In genomic region chr15:40754574-40754882, GRCh38 we compare ENCODE assay signal across 7 cellular contexts. TPM values are rescaled to one million over a fixed set of nuclear protein-coding genes. Genes with fewer than 3 reads are reported as not detected.
A peak's percentile ranks its signal among the peaks of the same experiment; 100 is the strongest.
DNase-seq lines count a peak whose midpoint lies in the region; ATAC-seq, FAIRE-seq and TF ChIP-seq lines count a peak whose summit lies in the region.

No MANE protein-coding gene starts in this region.

- H3K4me1 ChIP-seq in K562 (replicated peaks in 1 of 2; ENCODE audit: control insufficient read depth in 2 of 2, insufficient read depth in 2 of 2, low read length in 2 of 2) (peaks cover 36 to 43% of the 10 kb centered on the region in 2 experiments), keratinocyte (ENCODE audit: control insufficient read depth, extremely low read depth, insufficient read depth, low read length) (peaks cover 11% of the 10 kb centered on the region), stomach (peaks cover 18 to 41% (median 30%) of the 10 kb centered on the region in 4 donors)

- TF ChIP-seq EP300 in K562 (IDR thresholded peaks at IDR 0.05; ENCODE audit: low read length) (no peak), stomach (IDR thresholded peaks at IDR 0.05) (no peak)

- BruUV-seq in K562 (replicated peaks; lab: Mats Ljungman, UMichigan) = no TSS peak

- H2AFZ ChIP-seq in K562 (ENCODE audit: low read depth, low read length) = peak overlapping the region; percentile 90
- H2AFZ ChIP-seq in keratinocyte (ENCODE audit: control insufficient read depth, low read length) = peak overlapping the region; percentile 91

- H3K4me3 ChIP-seq in K562 = peak overlapping the region; percentile 99
- H3K4me3 ChIP-seq in keratinocyte (ENCODE audit: control insufficient read depth in 2 of 3, extremely low read depth in 1 of 3, insufficient read depth in 2 of 3, low read depth in 1 of 3, low read length in 3 of 3) = peak overlapping the region; percentile 84 to 98 (median 93)
- H3K4me3 ChIP-seq in stomach = peak overlapping the region; percentile 70 to 93 (median 82)

- H3K36me3 ChIP-seq in K562 (ENCODE audit: control insufficient read depth, insufficient read depth, low read length) (peaks cover 40% of the 10 kb centered on the region), keratinocyte (ENCODE audit: control insufficient read depth in 2 of 2, extremely low read depth in 1 of 2, insufficient read depth in 2 of 2, low read length in 2 of 2) (peaks cover 7 to 20% of the 10 kb centered on the region in 2 experiments), stomach (peaks cover 12 to 36% (median 27%) of the 10 kb centered on the region in 4 donors)

- no peak for TF ChIP-seq RAD21 in K562 (CRISPR knock-in tag; conservative IDR thresholded peaks at IDR 0.05 in 1 of 2, IDR thresholded peaks at IDR 0.05 in 1 of 2)

- no peak for FAIRE-seq in K562 (lab: Jason Lieb, UNC)
- FAIRE-seq in keratinocyte (lab: Jason Lieb, UNC) = no peak
- no peak for FAIRE-seq in GM12892 (lab: Jason Lieb, UNC)

- peak overlapping the region; percentile 88 to 95 for H3K9ac ChIP-seq in K562 (ENCODE audit: insufficient read depth in 1 of 2, low read depth in 2 of 2, low read length in 2 of 2)
- peak overlapping the region; percentile 88 for H3K9ac ChIP-seq in keratinocyte (ENCODE audit: control insufficient read depth, extremely low read depth, insufficient read depth, low read length)

- intact Hi-C loops in K562 (cut with micrococcal nuclease) = loop anchor here (10.0 kb wide), 1 partner anchor 190 kb away; the partner anchor contains the start of genes CCDC32 and RPUSD2
- intact Hi-C loops in stomach (cut with DNase I; ENCODE audit: low total_unique reads) = no loop called here

- DNase-seq in M059J (ENCODE audit: low read depth) (peak; percentile 19), K562 (ENCODE audit: extremely low read depth in 1 of 4, low spot score in 3 of 4) (peak in 2 of 4 experiments; percentile 28 to 43), keratinocyte (ENCODE audit: low read depth, low spot score) (no peak), stomach (peak; percentile 45), GM12892 (ENCODE audit: insufficient read length) (no peak)
- no peak for DNase-seq in activated CD4-positive, CD25-positive, alpha-beta regulatory T cell (lab: John Stamatoyannopoulos, UW)

- peaks cover 51% of the 10 kb centered on the region for H3K79me2 ChIP-seq in K562 (ENCODE audit: control insufficient read depth, insufficient read depth, low read length)
- peaks cover 34% of the 10 kb centered on the region for H3K79me2 ChIP-seq in keratinocyte (ENCODE audit: control insufficient read depth, insufficient read depth, low read length)

- no peak for TF ChIP-seq CTCF in K562 (IDR thresholded peaks at IDR 0.05 in 2 of 3, conservative IDR thresholded peaks at IDR 0.05 in 1 of 3; ENCODE audit: insufficient read depth in 2 of 3, low read depth in 1 of 3, low read length in 3 of 3)
- no peak for TF ChIP-seq CTCF in keratinocyte (optimal IDR thresholded peaks at IDR 0.05 in 1 of 3, IDR thresholded peaks at IDR 0.05 in 1 of 3, conservative IDR thresholded peaks at IDR 0.05 in 1 of 3; ENCODE audit: extremely low read depth in 1 of 3, insufficient read depth in 2 of 3, low read length in 3 of 3)
- no peak for TF ChIP-seq CTCF in stomach (IDR thresholded peaks at IDR 0.05)

- H3K9me1 ChIP-seq in K562 (ENCODE audit: control insufficient read depth, insufficient read depth, low read length) (no peaks in the 10 kb centered on the region), keratinocyte (ENCODE audit: control insufficient read depth, extremely low read depth, insufficient read depth, low read length) (no peaks in the 10 kb centered on the region)

- CTCF ChIA-PET in K562 (lab: Yijun Ruan, JAX; ENCODE audit: low intra/inter-chr PET ratio) = interaction anchor here (0.6 to 0.7 kb wide), 2 partner anchors 161 to 477 kb away, joined by 3 read pairs; no protein-coding TSS in a partner anchor

- H3K9me3 ChIP-seq in K562 (replicated peaks; ENCODE audit: control insufficient read depth, insufficient read depth, low read depth, low read length) = no peaks in the 10 kb centered on the region
- H3K9me3 ChIP-seq in keratinocyte (ENCODE audit: control insufficient read depth, low read depth, low read length) = no peaks in the 10 kb centered on the region
- H3K9me3 ChIP-seq in stomach = no peaks in the 10 kb centered on the region

- H3K4me2 ChIP-seq in K562 (ENCODE audit: insufficient read depth, low read length) = peak overlapping the region; percentile 83
- H3K4me2 ChIP-seq in keratinocyte (ENCODE audit: control insufficient read depth, extremely low read depth, insufficient read depth, low read depth, low read length) = peak overlapping the region; percentile 77

- dilution Hi-C loops in keratinocyte (cut with MboI; ENCODE audit: extremely low pct_ligation_motif_present, low sequenced_read_pairs) = no loop called here

- H4K20me1 ChIP-seq in K562 (replicated peaks; ENCODE audit: control insufficient read depth, insufficient read depth, low read length) (0 out of 2 replicates have a peak, but pooled peaks cover 4% of the 10 kb centered on the region), keratinocyte (ENCODE audit: control insufficient read depth, extremely low read depth, insufficient read depth, low read length) (no peaks in the 10 kb centered on the region)

- ATAC-seq in GM19397 (IDR thresholded peaks at IDR 0.05; ENCODE audit: unreplicated experiment) (peak; percentile 17), K562 (peak; percentile 53)

- in situ Hi-C loops in K562 (cut with MboI) = no loop called here

- H3K27me3 ChIP-seq in K562 (ENCODE audit: control insufficient read depth in 2 of 2, insufficient read depth in 2 of 2, low read length in 2 of 2) (no peaks in the 10 kb centered on the region), keratinocyte (ENCODE audit: control insufficient read depth, extremely low read depth, insufficient read depth, low read length) (no peaks in the 10 kb centered on the region), stomach (no peaks in the 10 kb centered on the region)

- 0% methylated on average over 22 of the region's 22 CpGs for WGBS in K562 (ENCODE audit: insufficient coverage, low coverage, missing lambda C conversion rate)
- WGBS in stomach, 5 donors = 0 to 1% (median 0%) methylated on average over 9 to 22 of the region's 22 CpGs

- TF ChIP-seq POLR2A in K562 (conservative IDR thresholded peaks at IDR 0.05) = no peak
- no peak for TF ChIP-seq POLR2A in stomach (IDR thresholded peaks at IDR 0.05)
- no peak for TF ChIP-seq POLR2A in GM12892 (IDR thresholded peaks at IDR 0.05; ENCODE audit: low read depth, low read length)

- H3K27ac ChIP-seq in K562 (ENCODE audit: extremely low read depth, low read depth, low read length) (peak overlapping the region; percentile 71), keratinocyte (ENCODE audit: control insufficient read depth, insufficient read depth, low read length) (peak overlapping the region; percentile 86), stomach (peak overlapping the region; percentile 85 to 91 (median 88))

- POLR2A ChIA-PET in K562 (lab: Yijun Ruan, JAX) = interaction anchor here (0.7 to 1.2 kb wide), 2 partner anchors 8 to 23 kb away, joined by 3 read pairs; no protein-coding TSS in a partner anchor

RNA-seq across cellular contexts. Expression of gene RMDN3, which starts 0.5 kb away (rescaled TPM):
- total RNA-seq in M059J (2014; rRNA removed; shearing (Covaris generic)) = 13.5 and 19.2 TPM in 2 replicates
- 63.2 and 82.7 TPM in 2 replicates for total RNA-seq in K562 (2011; cell fraction: chromatin; rRNA removed; ENCODE audit: low replicate concordance)
- 59.7 and 60.7 TPM in 2 replicates for total RNA-seq in K562 (2011; cell fraction: nucleolus; rRNA removed)
- 60.9 and 71.7 TPM in 2 replicates for total RNA-seq in K562 (2011; cell fraction: nucleoplasm; rRNA removed)
- total RNA-seq in K562 (2014; rRNA removed) = 25.9 and 33.8 TPM in 2 replicates
- 23.5 and 24.9 TPM in 2 replicates for total RNA-seq in K562 (2014; rRNA removed; fragmentation: Illumina TruSeq; extraction: Trizol)
- 25.4 and 26.4 TPM in 2 replicates for total RNA-seq in K562 (2015; rRNA removed; fragmentation: Illumina TruSeq; extraction: Trizol)
- total RNA-seq in K562 (2021) = 38.2 and 39.4 TPM in 2 replicates
- polyA plus RNA-seq in K562 (2011; rRNA removed) = 28.9 and 32.7 TPM in 2 replicates
- polyA plus RNA-seq in K562 (2011; cell fraction: cytosol; rRNA removed) = 22.9 and 23.4 TPM in 2 replicates
- 38.7 and 41.9 TPM in 2 replicates for polyA plus RNA-seq in K562 (2011; cell fraction: nucleus; rRNA removed)
- 32.4 and 38.8 TPM in 2 replicates for polyA plus RNA-seq in K562 (2012)
- polyA plus RNA-seq in K562 (2014; fragmentation: Illumina TruSeq; extraction: Trizol) = 31.4 and 33.3 TPM in 2 replicates
- polyA plus RNA-seq in K562 (2014; fragmentation: Nextera tagmentation; extraction: Ambion mirVana) = 1 to 10 TPM; 8.1 to 8.9 TPM
- polyA plus RNA-seq in K562 (2014; rRNA removed) = 35.7 and 36.4 TPM in 2 replicates
- polyA minus RNA-seq in K562 (2011; rRNA and poly(A)+ RNA removed) = 19.4 and 23.6 TPM in 2 replicates
- polyA minus RNA-seq in K562 (2011; cell fraction: cytosol; rRNA and poly(A)+ RNA removed) = 13.7 and 16.1 TPM in 2 replicates
- 13.3 and 25.8 TPM in 2 replicates for polyA minus RNA-seq in K562 (2011; cell fraction: nucleus; rRNA and poly(A)+ RNA removed)
- 22.2 to 23.0 TPM (median 22.2 TPM) in 3 replicates for polyA plus RNA-seq in keratinocyte
- polyA plus RNA-seq in keratinocyte (2011; ENCODE audit: low read depth) = 28.4 TPM
- 16.8 and 18.4 TPM in 2 replicates for polyA plus RNA-seq in keratinocyte (2011; cell fraction: cytosol; rRNA removed)
- polyA plus RNA-seq in keratinocyte (2011; cell fraction: nucleus; rRNA removed) = 46.3 and 51.4 TPM in 2 replicates
- polyA plus RNA-seq in keratinocyte (2012; ENCODE audit: low replicate concordance) = 22.8 and 24.5 TPM in 2 replicates
- polyA minus RNA-seq in keratinocyte = 9.7 to 20.6 TPM (median 13.9 TPM) in 3 replicates
- polyA minus RNA-seq in keratinocyte (2011; cell fraction: cytosol; rRNA and poly(A)+ RNA removed) = 21.9 TPM
- 16.2 and 19.2 TPM in 2 replicates for polyA minus RNA-seq in keratinocyte (2011; cell fraction: nucleus; rRNA and poly(A)+ RNA removed)
- total RNA-seq in stomach = 10 to 100 TPM in 4 of 5 donors, not detected in 1; 25.2 to 63.8 (median 48.2) TPM
- polyA plus RNA-seq in stomach = 10 to 100 TPM; 12.6 to 21.2 (median 15.0) TPM
- 19.9 TPM for polyA plus RNA-seq in GM12892 (2012; ENCODE audit: missing spikeins)

RNA-seq across cellular contexts. Expression of gene GCHFR, which starts 9.3 kb away (rescaled TPM):
- 42.0 and 45.9 TPM in 2 replicates for total RNA-seq in M059J (2014; rRNA removed; shearing (Covaris generic))
- 5.8 and 10.5 TPM in 2 replicates for total RNA-seq in K562 (2011; cell fraction: chromatin; rRNA removed; ENCODE audit: low replicate concordance)
- 15.2 and 19.6 TPM in 2 replicates for total RNA-seq in K562 (2011; cell fraction: nucleolus; rRNA removed)
- 9.9 and 10.0 TPM in 2 replicates for total RNA-seq in K562 (2011; cell fraction: nucleoplasm; rRNA removed)
- total RNA-seq in K562 (2014; rRNA removed) (81.2 and 83.5 TPM in 2 replicates), K562 (2014; rRNA removed; fragmentation: Illumina TruSeq; extraction: Trizol) (5.3 and 8.7 TPM in 2 replicates), K562 (2015; rRNA removed; fragmentation: Illumina TruSeq; extraction: Trizol) (28.2 and 30.0 TPM in 2 replicates), K562 (2021) (31.9 and 37.3 TPM in 2 replicates), stomach (10 to 100 TPM in 2 of 5 donors, 1 to 10 TPM in 1, not detected in 2; 1.3 to 13.6 (median 11.7) TPM)
- polyA plus RNA-seq in K562 (2011; rRNA removed) (20.8 and 33.6 TPM in 2 replicates), K562 (2014; fragmentation: Illumina TruSeq; extraction: Trizol) (16.0 and 25.7 TPM in 2 replicates), K562 (2014; fragmentation: Nextera tagmentation; extraction: Ambion mirVana) (10 to 100 TPM; 10.1 to 18.2 TPM), K562 (2014; rRNA removed) (55.2 and 75.1 TPM in 2 replicates), keratinocyte (1.6 to 3.1 TPM (median 2.7 TPM) in 3 replicates), stomach (10 to 100 TPM; 21.4 to 37.4 (median 29.3) TPM)
- polyA plus RNA-seq in K562 (2011; cell fraction: cytosol; rRNA removed) = 73.6 and 108 TPM in 2 replicates
- polyA plus RNA-seq in K562 (2011; cell fraction: nucleus; rRNA removed) = 19.7 and 25.2 TPM in 2 replicates
- polyA plus RNA-seq in K562 (2012) = 27.0 and 47.9 TPM in 2 replicates
- polyA minus RNA-seq in K562 (2011; rRNA and poly(A)+ RNA removed) = 4.2 and 5.4 TPM in 2 replicates
- polyA minus RNA-seq in K562 (2011; cell fraction: cytosol; rRNA and poly(A)+ RNA removed) = 9.0 and 17.8 TPM in 2 replicates
- 11.4 and 17.0 TPM in 2 replicates for polyA minus RNA-seq in K562 (2011; cell fraction: nucleus; rRNA and poly(A)+ RNA removed)
- 1.4 TPM for polyA plus RNA-seq in keratinocyte (2011; ENCODE audit: low read depth)
- polyA plus RNA-seq in keratinocyte (2011; cell fraction: cytosol; rRNA removed) = 0.86 and 2.8 TPM in 2 replicates
- polyA plus RNA-seq in keratinocyte (2011; cell fraction: nucleus; rRNA removed) = 0.60 and 0.92 TPM in 2 replicates
- polyA plus RNA-seq in keratinocyte (2012; ENCODE audit: low replicate concordance) = 4.1 and 4.7 TPM in 2 replicates
- 1.1 to 5.1 TPM in 2 of 3 replicates, not detected in the other for polyA minus RNA-seq in keratinocyte
- 13.0 TPM for polyA minus RNA-seq in keratinocyte (2011; cell fraction: cytosol; rRNA and poly(A)+ RNA removed)
- polyA minus RNA-seq in keratinocyte (2011; cell fraction: nucleus; rRNA and poly(A)+ RNA removed) = 0.74 and 1.5 TPM in 2 replicates
- polyA plus RNA-seq in GM12892 (2012; ENCODE audit: missing spikeins) = 24.7 TPM

RNA-seq across cellular contexts. Expression of gene C15orf62, which starts 15.3 kb away (rescaled TPM):
- total RNA-seq in M059J (2014; rRNA removed; shearing (Covaris generic)) = 0.05 and 0.49 TPM in 2 replicates
- 0.51 and 0.67 TPM in 2 replicates for total RNA-seq in K562 (2011; cell fraction: chromatin; rRNA removed; ENCODE audit: low replicate concordance)
- 0.39 and 0.50 TPM in 2 replicates for total RNA-seq in K562 (2011; cell fraction: nucleolus; rRNA removed)
- 0.22 TPM in 1 of 2 replicates, not detected in the other for total RNA-seq in K562 (2011; cell fraction: nucleoplasm; rRNA removed)
- 0.29 and 0.36 TPM in 2 replicates for total RNA-seq in K562 (2014; rRNA removed)
- total RNA-seq in K562 (2014; rRNA removed; fragmentation: Illumina TruSeq; extraction: Trizol) = 0.22 and 0.29 TPM in 2 replicates
- total RNA-seq in K562 (2015; rRNA removed; fragmentation: Illumina TruSeq; extraction: Trizol) = 0.57 and 0.76 TPM in 2 replicates
- 0.40 and 0.45 TPM in 2 replicates for total RNA-seq in K562 (2021)
- polyA plus RNA-seq in K562 (2011; rRNA removed) = 0.08 and 0.20 TPM in 2 replicates
- polyA plus RNA-seq in K562 (2011; cell fraction: cytosol; rRNA removed) = 0.12 and 0.15 TPM in 2 replicates
- polyA plus RNA-seq in K562 (2011; cell fraction: nucleus; rRNA removed) = 0.24 and 0.34 TPM in 2 replicates
- polyA plus RNA-seq in K562 (2012) = 1.0 and 2.9 TPM in 2 replicates
- 0.28 and 0.31 TPM in 2 replicates for polyA plus RNA-seq in K562 (2014; fragmentation: Illumina TruSeq; extraction: Trizol)
- polyA plus RNA-seq in K562 (2014; fragmentation: Nextera tagmentation; extraction: Ambion mirVana) = under 1 TPM in 1 of 2 experiments, not detected in 1; 0.01 TPM
- polyA plus RNA-seq in K562 (2014; rRNA removed) = 0.17 and 0.32 TPM in 2 replicates
- 0.28 and 0.36 TPM in 2 replicates for polyA minus RNA-seq in K562 (2011; rRNA and poly(A)+ RNA removed)
- polyA minus RNA-seq in K562 (2011; cell fraction: cytosol; rRNA and poly(A)+ RNA removed) = not detected in 2 replicates
- polyA minus RNA-seq in K562 (2011; cell fraction: nucleus; rRNA and poly(A)+ RNA removed) = 0.27 and 0.67 TPM in 2 replicates
- 0.09 to 0.15 TPM (median 0.14 TPM) in 3 replicates for polyA plus RNA-seq in keratinocyte
- polyA plus RNA-seq in keratinocyte (2011; ENCODE audit: low read depth) = 1.9 TPM
- 0.05 and 0.09 TPM in 2 replicates for polyA plus RNA-seq in keratinocyte (2011; cell fraction: cytosol; rRNA removed)
- 0.11 and 0.25 TPM in 2 replicates for polyA plus RNA-seq in keratinocyte (2011; cell fraction: nucleus; rRNA removed)
- polyA plus RNA-seq in keratinocyte (2012; ENCODE audit: low replicate concordance) = 0.42 and 5.3 TPM in 2 replicates
- polyA minus RNA-seq in keratinocyte = not detected in 3 replicates
- not detected for polyA minus RNA-seq in keratinocyte (2011; cell fraction: cytosol; rRNA and poly(A)+ RNA removed)
- 0.21 TPM in 1 of 2 replicates, not detected in the other for polyA minus RNA-seq in keratinocyte (2011; cell fraction: nucleus; rRNA and poly(A)+ RNA removed)
- total RNA-seq in stomach = 10 to 100 TPM in 1 of 5 donors, not detected in 4; 39.3 TPM
- polyA plus RNA-seq in stomach = 1 to 10 TPM in 1 of 3 donors, under 1 TPM in 2; 0.25 to 4.5 (median 0.31) TPM
- 1.2 TPM for polyA plus RNA-seq in GM12892 (2012; ENCODE audit: missing spikeins)

RNA-seq across cellular contexts. Expression of gene ZFYVE19, which starts 52.4 kb away (rescaled TPM):
- 45.9 and 60.7 TPM in 2 replicates for total RNA-seq in M059J (2014; rRNA removed; shearing (Covaris generic))
- total RNA-seq in K562 (2011; cell fraction: chromatin; rRNA removed; ENCODE audit: low replicate concordance) = 53.9 and 97.1 TPM in 2 replicates
- total RNA-seq in K562 (2011; cell fraction: nucleolus; rRNA removed) = 55.0 and 62.4 TPM in 2 replicates
- total RNA-seq in K562 (2011; cell fraction: nucleoplasm; rRNA removed) = 34.8 and 43.8 TPM in 2 replicates
- 13.1 and 20.8 TPM in 2 replicates for total RNA-seq in K562 (2014; rRNA removed)
- total RNA-seq in K562 (2014; rRNA removed; fragmentation: Illumina TruSeq; extraction: Trizol) = 7.9 and 13.1 TPM in 2 replicates
- 20.7 and 22.5 TPM in 2 replicates for total RNA-seq in K562 (2015; rRNA removed; fragmentation: Illumina TruSeq; extraction: Trizol)
- total RNA-seq in K562 (2021) = 18.2 and 19.9 TPM in 2 replicates
- polyA plus RNA-seq in K562 (2011; rRNA removed) = 27.1 and 35.2 TPM in 2 replicates
- 38.7 and 39.7 TPM in 2 replicates for polyA plus RNA-seq in K562 (2011; cell fraction: cytosol; rRNA removed)
- polyA plus RNA-seq in K562 (2011; cell fraction: nucleus; rRNA removed) = 105 TPM in 2 replicates
- 23.5 and 35.7 TPM in 2 replicates for polyA plus RNA-seq in K562 (2012)
- polyA plus RNA-seq in K562 (2014; fragmentation: Illumina TruSeq; extraction: Trizol) = 30.0 and 36.8 TPM in 2 replicates
- polyA plus RNA-seq in K562 (2014; fragmentation: Nextera tagmentation; extraction: Ambion mirVana) = 1 to 10 TPM; 1.5 to 3.6 TPM
- 23.4 and 23.5 TPM in 2 replicates for polyA plus RNA-seq in K562 (2014; rRNA removed)
- polyA minus RNA-seq in K562 (2011; rRNA and poly(A)+ RNA removed) = 22.6 and 25.2 TPM in 2 replicates
- 11.4 and 13.7 TPM in 2 replicates for polyA minus RNA-seq in K562 (2011; cell fraction: cytosol; rRNA and poly(A)+ RNA removed)
- 22.2 and 27.5 TPM in 2 replicates for polyA minus RNA-seq in K562 (2011; cell fraction: nucleus; rRNA and poly(A)+ RNA removed)
- 19.0 to 26.2 TPM (median 24.5 TPM) in 3 replicates for polyA plus RNA-seq in keratinocyte
- 15.2 TPM for polyA plus RNA-seq in keratinocyte (2011; ENCODE audit: low read depth)
- polyA plus RNA-seq in keratinocyte (2011; cell fraction: cytosol; rRNA removed) = 17.0 and 20.2 TPM in 2 replicates
- polyA plus RNA-seq in keratinocyte (2011; cell fraction: nucleus; rRNA removed) = 57.4 and 64.0 TPM in 2 replicates
- 14.6 and 15.8 TPM in 2 replicates for polyA plus RNA-seq in keratinocyte (2012; ENCODE audit: low replicate concordance)
- polyA minus RNA-seq in keratinocyte = 16.5 to 25.4 TPM (median 21.4 TPM) in 3 replicates
- polyA minus RNA-seq in keratinocyte (2011; cell fraction: cytosol; rRNA and poly(A)+ RNA removed) = 17.8 TPM
- polyA minus RNA-seq in keratinocyte (2011; cell fraction: nucleus; rRNA and poly(A)+ RNA removed) = 8.5 and 9.8 TPM in 2 replicates
- total RNA-seq in stomach = 10 to 100 TPM; 10.3 to 29.2 (median 18.7) TPM
- polyA plus RNA-seq in stomach = 10 to 100 TPM; 14.4 to 31.0 (median 28.3) TPM
- polyA plus RNA-seq in GM12892 (2012; ENCODE audit: missing spikeins) = 21.6 TPM

RNA-seq across cellular contexts. Expression of gene DNAJC17, which starts 52.7 kb away (rescaled TPM):
- 26.1 and 31.5 TPM in 2 replicates for total RNA-seq in M059J (2014; rRNA removed; shearing (Covaris generic))
- 52.2 and 75.8 TPM in 2 replicates for total RNA-seq in K562 (2011; cell fraction: chromatin; rRNA removed; ENCODE audit: low replicate concordance)
- 35.9 and 41.6 TPM in 2 replicates for total RNA-seq in K562 (2011; cell fraction: nucleolus; rRNA removed)
- 34.0 and 47.2 TPM in 2 replicates for total RNA-seq in K562 (2011; cell fraction: nucleoplasm; rRNA removed)
- total RNA-seq in K562 (2014; rRNA removed) (57.9 and 60.3 TPM in 2 replicates), K562 (2014; rRNA removed; fragmentation: Illumina TruSeq; extraction: Trizol) (39.5 and 44.2 TPM in 2 replicates), K562 (2015; rRNA removed; fragmentation: Illumina TruSeq; extraction: Trizol) (58.4 and 61.5 TPM in 2 replicates), K562 (2021) (31.2 and 41.0 TPM in 2 replicates), stomach (10 to 100 TPM; 11.0 to 64.2 (median 22.9) TPM)
- polyA plus RNA-seq in K562 (2011; rRNA removed) (33.8 and 37.9 TPM in 2 replicates), K562 (2014; fragmentation: Illumina TruSeq; extraction: Trizol) (51.3 and 68.6 TPM in 2 replicates), K562 (2014; fragmentation: Nextera tagmentation; extraction: Ambion mirVana) (1 to 10 TPM; 2.4 to 9.1 TPM), K562 (2014; rRNA removed) (66.6 and 79.4 TPM in 2 replicates), keratinocyte (27.0 to 55.9 TPM (median 35.3 TPM) in 3 replicates), stomach (10 to 100 TPM; 33.6 to 66.7 (median 53.9) TPM)
- 38.9 and 62.7 TPM in 2 replicates for polyA plus RNA-seq in K562 (2011; cell fraction: cytosol; rRNA removed)
- 54.0 and 67.1 TPM in 2 replicates for polyA plus RNA-seq in K562 (2011; cell fraction: nucleus; rRNA removed)
- 31.6 and 35.7 TPM in 2 replicates for polyA plus RNA-seq in K562 (2012)
- polyA minus RNA-seq in K562 (2011; rRNA and poly(A)+ RNA removed) = 24.9 and 30.8 TPM in 2 replicates
- polyA minus RNA-seq in K562 (2011; cell fraction: cytosol; rRNA and poly(A)+ RNA removed) = 16.6 and 22.6 TPM in 2 replicates
- 9.8 and 36.0 TPM in 2 replicates for polyA minus RNA-seq in K562 (2011; cell fraction: nucleus; rRNA and poly(A)+ RNA removed)
- polyA plus RNA-seq in keratinocyte (2011; ENCODE audit: low read depth) = 23.6 TPM
- 30.6 and 31.7 TPM in 2 replicates for polyA plus RNA-seq in keratinocyte (2011; cell fraction: cytosol; rRNA removed)
- 65.7 and 71.0 TPM in 2 replicates for polyA plus RNA-seq in keratinocyte (2011; cell fraction: nucleus; rRNA removed)
- 23.2 and 38.5 TPM in 2 replicates for polyA plus RNA-seq in keratinocyte (2012; ENCODE audit: low replicate concordance)
- 10.5 to 21.2 TPM (median 19.7 TPM) in 3 replicates for polyA minus RNA-seq in keratinocyte
- 13.8 TPM for polyA minus RNA-seq in keratinocyte (2011; cell fraction: cytosol; rRNA and poly(A)+ RNA removed)
- polyA minus RNA-seq in keratinocyte (2011; cell fraction: nucleus; rRNA and poly(A)+ RNA removed) = 8.0 and 8.5 TPM in 2 replicates
- polyA plus RNA-seq in GM12892 (2012; ENCODE audit: missing spikeins) = 28.2 TPM

Comparison
In these comparisons a context has a peak if more than half of its experiments do, and no peak if none do; other contexts are left out.
1. DNase-seq: peak in M059J (single experiment) and stomach (single experiment); none in keratinocyte (single experiment), activated CD4-positive, CD25-positive, alpha-beta regulatory T cell (0 of 4) and GM12892 (single experiment).
2. Peak in every context shown above with its lines, with median percentiles within 50 percentile points of each other: H3K27ac ChIP-seq and H3K4me3 ChIP-seq.